23 cellular contexts compared by ENCODE assay signal in the genomic region with DNA sequence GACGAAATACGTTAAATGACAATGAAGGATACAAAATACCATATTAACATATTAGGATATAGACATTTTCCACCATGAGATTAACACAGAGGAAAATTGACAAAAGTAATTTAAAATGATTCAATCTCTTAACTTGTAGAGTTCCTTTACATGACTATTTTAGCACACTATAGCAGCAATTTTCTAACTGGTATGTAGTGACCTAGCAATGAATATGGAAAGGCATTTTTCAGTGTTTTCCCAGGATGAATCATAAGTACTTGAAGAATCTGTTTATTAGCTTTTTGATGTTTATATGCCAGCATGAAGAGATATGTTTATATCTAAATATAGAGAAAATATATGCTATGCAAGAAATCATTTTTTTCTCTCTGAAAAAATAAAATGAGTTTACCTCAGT.
DNase-seq lines count a peak whose midpoint lies in the region; ATAC-seq, FAIRE-seq and TF ChIP-seq lines count a peak whose summit lies in the region.
"Had no signal": no experiment of that assay in that cellular context is flagged by ENCODE, and none has a peak within 500 bp of the region (broad histone marks: within the 10 kb centered on the region; RNA-seq: fewer than 3 reads in every experiment).

No MANE protein-coding gene starts in this region.

- no peak overlapping the region for H3K4ac ChIP-seq in mesenchymal stem cell (ENCODE audit: low read depth in 1 of 2, low read length in 2 of 2)

- H3K27me3 ChIP-seq in PC-3 (ENCODE audit: low read length) (no peaks in the 10 kb centered on the region), mesenchymal stem cell (ENCODE audit: control insufficient read depth in 1 of 2, insufficient read depth in 1 of 2, low read length in 2 of 2) (no peaks in the 10 kb centered on the region), right atrium auricular region (no peaks in the 10 kb centered on the region), pancreas (no peaks in the 10 kb centered on the region)
- H3K27me3 ChIP-seq: BE2C; BLaER1 treated with 17β-estradiol and CSF1 and Interleukin-3, amounts not matched to agents 10 nM and 100 nM had no signal

- H2AK5ac ChIP-seq in mesenchymal stem cell (ENCODE audit: low read length, severe bottlenecking): no peak overlapping the region

- H3K4me2 ChIP-seq in PC-3 (ENCODE audit: low read length) (no peak overlapping the region), mesenchymal stem cell (ENCODE audit: low read length, poor library complexity, severe bottlenecking) (no peak overlapping the region)
- H3K4me2 ChIP-seq: A549; BLaER1 treated with 17β-estradiol and CSF1 and Interleukin-3, amounts not matched to agents 10 nM and 100 nM; GM23338 had no signal

- BruUV-seq in PC-3 (replicated peaks; lab: Mats Ljungman, UMichigan): no TSS peak

- TF ChIP-seq CTCF in PC-3 (conservative IDR thresholded peaks at IDR 0.05; ENCODE audit: low read depth, low read length) (no peak), right atrium auricular region (IDR thresholded peaks at IDR 0.05) (no peak), pancreas (IDR thresholded peaks at IDR 0.05) (no peak)

- H2BK120ac ChIP-seq in mesenchymal stem cell (ENCODE audit: low read depth, low read length): no peak overlapping the region

- H2BK15ac ChIP-seq in mesenchymal stem cell (ENCODE audit: low read depth, poor library complexity, severe bottlenecking): no peak overlapping the region

- no peaks in the 10 kb centered on the region for H3K79me1 ChIP-seq in mesenchymal stem cell (replicated peaks; ENCODE audit: low read length, poor library complexity, severe bottlenecking)

- DNase-seq in DMS53 treated with DMSO at 0.1 percent for 48 hours (lab: John Stamatoyannopoulos, UW; ENCODE audit: unreplicated experiment): peak; percentile 68
- DNase-seq in PC-3: peak; percentile 55
- peak; percentile 15 for DNase-seq in mesenchymal stem cell
- DNase-seq in right atrium auricular region (ENCODE audit: low spot score): no peak
- no peak for DNase-seq in GOT3 (lab: John Stamatoyannopoulos, UW)
- no peak for DNase-seq in pancreas
- DNase-seq: 8988T; ACHN; AML-193; BE2C; CD4-positive, alpha-beta T cell; CD8-positive, alpha-beta memory T cell; DMS 273 treated with DMSO at 0.1 percent for 48 hours; DND-41; H7; HCEC 1CT had no signal

- POLR2A ChIA-PET in PC-3 (lab: Charles Lee; ENCODE audit: unreplicated experiment): no interaction called here

- no peak for FAIRE-seq in pancreas (lab: Jason Lieb, UNC)
- FAIRE-seq: A549, D721Med, G401.6, GM12892, GM19239 had no signal

- H3K18ac ChIP-seq in mesenchymal stem cell (ENCODE audit: low read depth in 1 of 2, low read length in 2 of 2): no peak overlapping the region

- ATAC-seq in PC-3 (peak; percentile 74), pancreas (no peak)
- ATAC-seq: A549, GM23338 had no signal

- H3K4me1 ChIP-seq in PC-3 (ENCODE audit: insufficient read depth, low read length) (no peaks in the 10 kb centered on the region), mesenchymal stem cell (ENCODE audit: control insufficient read depth, insufficient read depth, low read depth, low read length) (no peaks in the 10 kb centered on the region), right atrium auricular region (no peaks in the 10 kb centered on the region), pancreas (no peaks in the 10 kb centered on the region)
- H3K4me1 ChIP-seq: A549; BE2C; BLaER1 treated with 17β-estradiol and CSF1 and Interleukin-3, amounts not matched to agents 10 nM and 100 nM had no signal

- H3K36me3 ChIP-seq in PC-3 (ENCODE audit: low read depth, low read length) (no peaks in the 10 kb centered on the region), mesenchymal stem cell (ENCODE audit: control insufficient read depth in 1 of 2, insufficient read depth in 2 of 2, low read depth in 1 of 2, low read length in 2 of 2) (no peaks in the 10 kb centered on the region), right atrium auricular region (no peaks in the 10 kb centered on the region), pancreas (no peaks in the 10 kb centered on the region)
- H3K36me3 ChIP-seq: BE2C; BLaER1 treated with 17β-estradiol and CSF1 and Interleukin-3, amounts not matched to agents 10 nM and 100 nM had no signal

- H3K9me2 ChIP-seq in PC-3 (replicated peaks; ENCODE audit: low read length): no peaks in the 10 kb centered on the region

- H4K20me1 ChIP-seq in PC-3 (ENCODE audit: low read length): no peaks in the 10 kb centered on the region
- H4K20me1 ChIP-seq: BLaER1 treated with 17β-estradiol and CSF1 and Interleukin-3, amounts not matched to agents 10 nM and 100 nM had no signal

- H3K9me3 ChIP-seq in PC-3 (ENCODE audit: low read length) (no peaks in the 10 kb centered on the region), mesenchymal stem cell (ENCODE audit: control insufficient read depth, low read length) (no peaks in the 10 kb centered on the region), right atrium auricular region (no peaks in the 10 kb centered on the region), pancreas (no peaks in the 10 kb centered on the region)
- H3K9me3 ChIP-seq: A549; BE2C; BLaER1 treated with 17β-estradiol and CSF1 and Interleukin-3, amounts not matched to agents 10 nM and 100 nM had no signal

- no peak overlapping the region for H3K14ac ChIP-seq in mesenchymal stem cell (ENCODE audit: low read length in 2 of 2)

- H2BK12ac ChIP-seq in mesenchymal stem cell (ENCODE audit: low read length in 2 of 2): no peak overlapping the region

- WGBS in mesenchymal stem cell: no CpG with 5 or more reads among the region's 2 CpGs
- 79 to 98% methylated on average over 2 of the region's 2 CpGs for WGBS in pancreas, 2 donors

- H3K4me3 ChIP-seq in PC-3 (ENCODE audit: low read length) (no peak overlapping the region), mesenchymal stem cell (ENCODE audit: insufficient read depth in 1 of 2, low read depth in 1 of 2, low read length in 2 of 2) (no peak overlapping the region), right atrium auricular region (no peak overlapping the region), pancreas (no peak overlapping the region)
- H3K4me3 ChIP-seq: A549; BLaER1 treated with 17β-estradiol and CSF1 and Interleukin-3, amounts not matched to agents 10 nM and 100 nM; GM23338 had no signal

- no peak overlapping the region for H4K91ac ChIP-seq in mesenchymal stem cell (ENCODE audit: low read length)

- intact Hi-C loops in PC-3 (cut with micrococcal nuclease) (no loop called here), pancreas (cut with DNase I) (no loop called here)

- H3K79me2 ChIP-seq in PC-3 (ENCODE audit: low read length): no peaks in the 10 kb centered on the region

- H2AFZ ChIP-seq in PC-3 (ENCODE audit: low read length) (no peak overlapping the region), mesenchymal stem cell (ENCODE audit: low read depth, low read length) (no peak overlapping the region)
- H2AFZ ChIP-seq: GM23338 had no signal

- CTCF ChIA-PET in PC-3 (lab: Charles Lee): no interaction called here

- H2BK5ac ChIP-seq in mesenchymal stem cell (ENCODE audit: low read depth, low read length, poor library complexity, severe bottlenecking): no peak overlapping the region

- no peak overlapping the region for H3K23ac ChIP-seq in mesenchymal stem cell (ENCODE audit: low read length in 2 of 2)

- H3K9ac ChIP-seq in PC-3 (ENCODE audit: low read length) (no peak overlapping the region), mesenchymal stem cell (ENCODE audit: low read length) (no peak overlapping the region)
- H3K9ac ChIP-seq: BLaER1 treated with 17β-estradiol and CSF1 and Interleukin-3, amounts not matched to agents 10 nM and 100 nM had no signal

- H3K27ac ChIP-seq in PC-3 (ENCODE audit: low read length) (no peak overlapping the region), mesenchymal stem cell (ENCODE audit: low read length, poor library complexity, severe bottlenecking) (no peak overlapping the region), right atrium auricular region (no peak overlapping the region), pancreas (no peak overlapping the region)
- H3K27ac ChIP-seq: A549; BLaER1 treated with 17β-estradiol and CSF1 and Interleukin-3, amounts not matched to agents 10 nM and 100 nM had no signal

- H3F3A ChIP-seq in PC-3 (ENCODE audit: low read length, unreplicated experiment): no peaks in the 10 kb centered on the region

- H4K8ac ChIP-seq in mesenchymal stem cell (ENCODE audit: low read length): no peak overlapping the region

Comparison
In these comparisons a context has a peak if more than half of its experiments do, and no peak if none do; other contexts are left out.
1. DNase-seq: peak in DMS53 treated with DMSO at 0.1 percent for 48 hours (single experiment), PC-3 (single experiment) and mesenchymal stem cell (single experiment); none in right atrium auricular region (single experiment), GOT3 (single experiment) and pancreas (0 of 6).